ENCODE assay signal across 1 cellular context in the genomic region with DNA sequence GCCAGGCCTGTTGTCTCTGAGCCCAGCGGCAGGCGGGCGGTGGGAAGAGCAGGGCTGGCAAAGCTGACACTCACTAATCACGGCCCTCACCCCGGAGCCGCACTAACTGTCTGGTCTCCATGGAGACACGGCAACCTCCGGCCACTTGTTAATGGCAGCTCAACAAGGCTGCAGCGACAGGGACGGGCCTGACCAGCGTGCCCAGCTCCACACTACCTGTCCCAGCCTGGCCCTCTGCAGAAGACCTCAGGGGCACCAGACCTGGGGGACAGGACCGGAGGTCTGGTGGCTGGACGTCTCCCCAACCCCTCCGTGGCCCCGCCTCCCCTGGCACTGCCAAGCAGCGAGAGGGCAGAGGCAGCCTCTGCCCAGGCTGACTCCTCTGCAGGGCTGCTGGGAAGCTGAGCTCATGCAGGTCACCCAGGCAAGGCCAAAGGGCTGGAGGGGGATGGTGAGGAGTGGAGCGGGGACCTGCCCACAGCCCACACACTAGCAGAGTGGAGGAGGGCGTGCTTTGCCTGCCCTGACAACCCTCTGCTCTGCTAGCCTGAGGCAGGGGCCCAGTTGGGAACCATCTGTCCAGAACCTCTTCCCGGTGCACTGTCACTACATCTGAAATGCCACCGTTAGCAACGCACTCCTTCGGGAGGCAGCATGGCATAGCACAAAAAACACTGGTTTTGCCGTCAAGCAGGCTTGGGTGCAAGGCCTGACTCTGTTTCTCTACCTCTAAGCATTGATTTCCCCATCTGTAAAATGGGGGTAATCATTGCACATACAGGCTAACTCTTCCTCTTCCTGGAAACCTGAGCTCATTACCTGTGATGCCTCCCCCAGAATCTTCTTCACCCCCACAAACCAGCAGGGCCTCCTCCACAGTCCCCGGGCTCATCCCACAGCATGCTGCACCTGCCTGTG.
A peak's percentile ranks its signal among the peaks of the same experiment; 100 is the strongest.
TF ChIP-seq lines count a peak whose summit lies in the region.

No MANE protein-coding gene starts in this region.

TF ChIP-seq in HepG2, 621 proteins besides CTCF, POLR2A, EP300 and RAD21 (continued from another document):
- TF ChIP-seq, protein P1, sequence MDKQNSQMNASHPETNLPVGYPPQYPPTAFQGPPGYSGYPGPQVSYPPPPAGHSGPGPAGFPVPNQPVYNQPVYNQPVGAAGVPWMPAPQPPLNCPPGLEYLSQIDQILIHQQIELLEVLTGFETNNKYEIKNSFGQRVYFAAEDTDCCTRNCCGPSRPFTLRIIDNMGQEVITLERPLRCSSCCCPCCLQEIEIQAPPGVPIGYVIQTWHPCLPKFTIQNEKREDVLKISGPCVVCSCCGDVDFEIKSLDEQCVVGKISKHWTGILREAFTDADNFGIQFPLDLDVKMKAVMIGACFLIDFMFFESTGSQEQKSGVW (CRISPR knock-in tag; IDR thresholded peaks at IDR 0.05; ENCODE audit: borderline replicate concordance) = no peak
- TF ChIP-seq ZNF674 (CRISPR knock-in tag; IDR thresholded peaks at IDR 0.05; ENCODE audit: low read depth) (no peak), REPIN1 (CRISPR knock-in tag; IDR thresholded peaks at IDR 0.05; ENCODE audit: borderline replicate concordance, low read depth) (no peak), ZNF746 (CRISPR knock-in tag; IDR thresholded peaks at IDR 0.05) (0 out of 2 replicates have a peak, but pooled peaks have one; percentile 22), BHLHE40 (IDR thresholded peaks at IDR 0.05; ENCODE audit: low read length) (no peak), GTF2F1 (IDR thresholded peaks at IDR 0.05; ENCODE audit: low read length) (no peak), ADNP (CRISPR knock-in tag; IDR thresholded peaks at IDR 0.05) (no peak), ZNF775 (CRISPR knock-in tag; IDR thresholded peaks at IDR 0.05; ENCODE audit: borderline replicate concordance) (no peak), CBX1 (IDR thresholded peaks at IDR 0.05; ENCODE audit: low read depth) (no peak), SATB2 (CRISPR knock-in tag; IDR thresholded peaks at IDR 0.05) (no peak), YY1 (IDR thresholded peaks at IDR 0.05; ENCODE audit: insufficient read depth, insufficient replicate concordance, low read depth, low read length) (no peak), IKZF4 (CRISPR knock-in tag; IDR thresholded peaks at IDR 0.05; ENCODE audit: borderline replicate concordance, low read depth, not compliant biosample characterization) (no peak), FOXA1 (IDR thresholded peaks at IDR 0.05) (no peak), FOXA1 (CRISPR knock-in tag; IDR thresholded peaks at IDR 0.05) (no peak), SYNCRIP (IDR thresholded peaks at IDR 0.05; ENCODE audit: insufficient read depth, low read depth, low read length) (no peak), NR2F1 (CRISPR knock-in tag; IDR thresholded peaks at IDR 0.05) (peak in 1 of 2 experiments; percentile 54; a peak in 1 of 4 replicates), ZNF274 (CRISPR knock-in tag; IDR thresholded peaks at IDR 0.05) (no peak), HDAC1 (CRISPR knock-in tag; IDR thresholded peaks at IDR 0.05) (peak; percentile 77), GZF1 (CRISPR knock-in tag; IDR thresholded peaks at IDR 0.05) (no peak), ZNF253 (CRISPR knock-in tag; IDR thresholded peaks at IDR 0.05; ENCODE audit: borderline replicate concordance) (no peak), ZNF335 (CRISPR knock-in tag; IDR thresholded peaks at IDR 0.05) (no peak), JDP2 (CRISPR knock-in tag; IDR thresholded peaks at IDR 0.05; ENCODE audit: borderline replicate concordance) (no peak), HIVEP1 (CRISPR knock-in tag; IDR thresholded peaks at IDR 0.05) (no peak), TMF1 (CRISPR knock-in tag; IDR thresholded peaks at IDR 0.05; ENCODE audit: low read depth) (no peak), ZNF558 (CRISPR knock-in tag; IDR thresholded peaks at IDR 0.05; ENCODE audit: borderline replicate concordance) (no peak), ZNF30 (CRISPR knock-in tag; IDR thresholded peaks at IDR 0.05) (no peak), PHF20 (CRISPR knock-in tag; IDR thresholded peaks at IDR 0.05) (no peak), ZBTB1 (CRISPR knock-in tag; IDR thresholded peaks at IDR 0.05; ENCODE audit: borderline replicate concordance) (no peak), LCORL (IDR thresholded peaks at IDR 0.05) (no peak), LCORL (CRISPR knock-in tag; IDR thresholded peaks at IDR 0.05) (no peak), SRY (CRISPR knock-in tag; IDR thresholded peaks at IDR 0.05) (0 out of 2 replicates have a peak, but pooled peaks have one; percentile 30)
- TF ChIP-seq, protein P2, sequence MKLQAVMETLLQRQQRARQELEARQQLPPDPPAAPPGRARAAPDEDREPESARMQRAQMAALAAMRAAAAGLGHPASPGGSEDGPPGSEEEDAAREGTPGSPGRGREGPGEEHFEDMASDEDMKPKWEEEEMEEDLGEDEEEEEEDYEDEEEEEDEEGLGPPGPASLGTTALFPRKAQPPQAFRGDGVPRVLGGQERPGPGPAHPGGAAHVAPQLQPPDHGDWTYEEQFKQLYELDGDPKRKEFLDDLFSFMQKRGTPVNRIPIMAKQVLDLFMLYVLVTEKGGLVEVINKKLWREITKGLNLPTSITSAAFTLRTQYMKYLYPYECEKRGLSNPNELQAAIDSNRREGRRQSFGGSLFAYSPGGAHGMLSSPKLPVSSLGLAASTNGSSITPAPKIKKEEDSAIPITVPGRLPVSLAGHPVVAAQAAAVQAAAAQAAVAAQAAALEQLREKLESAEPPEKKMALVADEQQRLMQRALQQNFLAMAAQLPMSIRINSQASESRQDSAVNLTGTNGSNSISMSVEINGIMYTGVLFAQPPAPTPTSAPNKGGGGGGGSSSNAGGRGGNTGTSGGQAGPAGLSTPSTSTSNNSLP (IDR thresholded peaks at IDR 0.05; ENCODE audit: low read depth, low read length) = no peak
- TF ChIP-seq, protein P3, sequence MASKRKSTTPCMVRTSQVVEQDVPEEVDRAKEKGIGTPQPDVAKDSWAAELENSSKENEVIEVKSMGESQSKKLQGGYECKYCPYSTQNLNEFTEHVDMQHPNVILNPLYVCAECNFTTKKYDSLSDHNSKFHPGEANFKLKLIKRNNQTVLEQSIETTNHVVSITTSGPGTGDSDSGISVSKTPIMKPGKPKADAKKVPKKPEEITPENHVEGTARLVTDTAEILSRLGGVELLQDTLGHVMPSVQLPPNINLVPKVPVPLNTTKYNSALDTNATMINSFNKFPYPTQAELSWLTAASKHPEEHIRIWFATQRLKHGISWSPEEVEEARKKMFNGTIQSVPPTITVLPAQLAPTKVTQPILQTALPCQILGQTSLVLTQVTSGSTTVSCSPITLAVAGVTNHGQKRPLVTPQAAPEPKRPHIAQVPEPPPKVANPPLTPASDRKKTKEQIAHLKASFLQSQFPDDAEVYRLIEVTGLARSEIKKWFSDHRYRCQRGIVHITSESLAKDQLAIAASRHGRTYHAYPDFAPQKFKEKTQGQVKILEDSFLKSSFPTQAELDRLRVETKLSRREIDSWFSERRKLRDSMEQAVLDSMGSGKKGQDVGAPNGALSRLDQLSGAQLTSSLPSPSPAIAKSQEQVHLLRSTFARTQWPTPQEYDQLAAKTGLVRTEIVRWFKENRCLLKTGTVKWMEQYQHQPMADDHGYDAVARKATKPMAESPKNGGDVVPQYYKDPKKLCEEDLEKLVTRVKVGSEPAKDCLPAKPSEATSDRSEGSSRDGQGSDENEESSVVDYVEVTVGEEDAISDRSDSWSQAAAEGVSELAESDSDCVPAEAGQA (IDR thresholded peaks at IDR 0.05; ENCODE audit: low read depth) = no peak
- TF ChIP-seq, protein P3 (CRISPR knock-in tag; IDR thresholded peaks at IDR 0.05; ENCODE audit: borderline replicate concordance) = no peak
- TF ChIP-seq, protein P4, sequence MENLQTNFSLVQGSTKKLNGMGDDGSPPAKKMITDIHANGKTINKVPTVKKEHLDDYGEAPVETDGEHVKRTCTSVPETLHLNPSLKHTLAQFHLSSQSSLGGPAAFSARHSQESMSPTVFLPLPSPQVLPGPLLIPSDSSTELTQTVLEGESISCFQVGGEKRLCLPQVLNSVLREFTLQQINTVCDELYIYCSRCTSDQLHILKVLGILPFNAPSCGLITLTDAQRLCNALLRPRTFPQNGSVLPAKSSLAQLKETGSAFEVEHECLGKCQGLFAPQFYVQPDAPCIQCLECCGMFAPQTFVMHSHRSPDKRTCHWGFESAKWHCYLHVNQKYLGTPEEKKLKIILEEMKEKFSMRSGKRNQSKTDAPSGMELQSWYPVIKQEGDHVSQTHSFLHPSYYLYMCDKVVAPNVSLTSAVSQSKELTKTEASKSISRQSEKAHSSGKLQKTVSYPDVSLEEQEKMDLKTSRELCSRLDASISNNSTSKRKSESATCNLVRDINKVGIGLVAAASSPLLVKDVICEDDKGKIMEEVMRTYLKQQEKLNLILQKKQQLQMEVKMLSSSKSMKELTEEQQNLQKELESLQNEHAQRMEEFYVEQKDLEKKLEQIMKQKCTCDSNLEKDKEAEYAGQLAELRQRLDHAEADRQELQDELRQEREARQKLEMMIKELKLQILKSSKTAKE (CRISPR knock-in tag; IDR thresholded peaks at IDR 0.05; ENCODE audit: borderline replicate concordance) = no peak
- TF ChIP-seq, protein P5, sequence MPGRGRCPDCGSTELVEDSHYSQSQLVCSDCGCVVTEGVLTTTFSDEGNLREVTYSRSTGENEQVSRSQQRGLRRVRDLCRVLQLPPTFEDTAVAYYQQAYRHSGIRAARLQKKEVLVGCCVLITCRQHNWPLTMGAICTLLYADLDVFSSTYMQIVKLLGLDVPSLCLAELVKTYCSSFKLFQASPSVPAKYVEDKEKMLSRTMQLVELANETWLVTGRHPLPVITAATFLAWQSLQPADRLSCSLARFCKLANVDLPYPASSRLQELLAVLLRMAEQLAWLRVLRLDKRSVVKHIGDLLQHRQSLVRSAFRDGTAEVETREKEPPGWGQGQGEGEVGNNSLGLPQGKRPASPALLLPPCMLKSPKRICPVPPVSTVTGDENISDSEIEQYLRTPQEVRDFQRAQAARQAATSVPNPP (CRISPR knock-in tag; IDR thresholded peaks at IDR 0.05) = no peak
- TF ChIP-seq, protein P6, sequence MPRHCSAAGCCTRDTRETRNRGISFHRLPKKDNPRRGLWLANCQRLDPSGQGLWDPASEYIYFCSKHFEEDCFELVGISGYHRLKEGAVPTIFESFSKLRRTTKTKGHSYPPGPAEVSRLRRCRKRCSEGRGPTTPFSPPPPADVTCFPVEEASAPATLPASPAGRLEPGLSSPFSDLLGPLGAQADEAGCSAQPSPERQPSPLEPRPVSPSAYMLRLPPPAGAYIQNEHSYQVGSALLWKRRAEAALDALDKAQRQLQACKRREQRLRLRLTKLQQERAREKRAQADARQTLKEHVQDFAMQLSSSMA (CRISPR knock-in tag; IDR thresholded peaks at IDR 0.05) = no peak
- TF ChIP-seq, protein P7, sequence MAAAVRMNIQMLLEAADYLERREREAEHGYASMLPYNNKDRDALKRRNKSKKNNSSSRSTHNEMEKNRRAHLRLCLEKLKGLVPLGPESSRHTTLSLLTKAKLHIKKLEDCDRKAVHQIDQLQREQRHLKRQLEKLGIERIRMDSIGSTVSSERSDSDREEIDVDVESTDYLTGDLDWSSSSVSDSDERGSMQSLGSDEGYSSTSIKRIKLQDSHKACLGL (CRISPR knock-in tag; IDR thresholded peaks at IDR 0.05) = no peak
